ENCODE assay signal across 8 cellular contexts in genomic region chr2:112726487-112727190, GRCh38. TPM values are rescaled to one million over a fixed set of nuclear protein-coding genes. Genes with fewer than 3 reads are reported as not detected.
DNase-seq lines count a peak whose midpoint lies in the region; ATAC-seq, FAIRE-seq and TF ChIP-seq lines count a peak whose summit lies in the region.

No MANE protein-coding gene starts in this region.

- TF ChIP-seq POLR2A in HepG2 (IDR thresholded peaks at IDR 0.05; ENCODE audit: insufficient read depth in 1 of 2, low read depth in 2 of 2, low read length in 2 of 2), result no peak

- H3K4me1 Mint-ChIP-seq in activated CD4-positive, alpha-beta T cell treated with anti-CD3 and anti-CD28 coated beads for 36 hours, result peaks cover 3% of the 10 kb centered on the region
- peaks cover 17% of the 10 kb centered on the region for H3K4me1 Mint-ChIP-seq in chondrocyte (ENCODE audit: low read depth)

- peak; percentile 100 for TF ChIP-seq RAD21 in HepG2 (CRISPR knock-in tag; IDR thresholded peaks at IDR 0.05)

- peak overlapping the region; percentile 50; the same call in 1 of the 2 replicates for H3K9ac ChIP-seq in HepG2 (ENCODE audit: insufficient read depth, low read depth, low read length)

- H3K4me3 ChIP-seq in HepG2 (replicated peaks in 1 of 3; ENCODE audit: insufficient read depth in 1 of 3, low read depth in 2 of 3, low read length in 3 of 3), result peak overlapping the region; percentile 44 to 75 (median 54)

- DNase-seq in CD1c-positive myeloid dendritic cell (ENCODE audit: extremely low spot score), result peak; percentile 97
- peak; percentile 67 to 85 for DNase-seq in NCI-H524 (lab: John Stamatoyannopoulos, UW)
- peak; percentile 94 for DNase-seq in activated CD4-positive, alpha-beta T cell treated with anti-CD3 and anti-CD28 coated beads for 36 hours
- no peak for DNase-seq in chondrocyte (ENCODE audit: low spot score)
- DNase-seq in HepG2 (ENCODE audit: low spot score), result peak; percentile 91
- peak; percentile 81 to 88 for DNase-seq in stimulated activated CD4-positive, alpha-beta T cell treated with anti-CD3 and anti-CD28 coated beads, Interleukin-4, amount 100 ng/mL, for 48 hours (ENCODE audit: low read depth in 2 of 2)

- 7% methylated on average over 19 of the region's 19 CpGs for WGBS in HepG2 (ENCODE audit: low lambda C conversion rate)

- POLR2A ChIA-PET in activated CD4-positive, alpha-beta T cell treated with anti-CD3 and anti-CD28 coated beads for 36 hours (lab: Charles Lee), result no interaction called here
- POLR2A ChIA-PET in HepG2 (lab: Yijun Ruan, JAX), result interaction anchor here (0.9 to 4.2 kb wide), 11 partner anchors 14 to 143 kb away, joined by 3 to 30 read pairs (median 6); partner anchors contain the start of genes CHCHD5 and SLC20A1

- TF ChIP-seq CTCF in chondrocyte (IDR thresholded peaks at IDR 0.05), result peak; percentile 99
- peak; percentile 100 for TF ChIP-seq CTCF in HepG2 (CRISPR knock-in tag; IDR thresholded peaks at IDR 0.05)

- no peaks in the 10 kb centered on the region for H3K9me3 ChIP-seq in HepG2 (ENCODE audit: low read length)

- peaks cover 23% of the 10 kb centered on the region for H3K4me1 ChIP-seq in HepG2 (ENCODE audit: insufficient read depth, low read length)

- CTCF ChIA-PET in activated CD4-positive, alpha-beta T cell treated with anti-CD3 and anti-CD28 coated beads for 36 hours (lab: Charles Lee), result interaction anchor here (0.6 to 8.2 kb wide), 38 partner anchors 9 to 483 kb away, joined by 3 to 185 read pairs (median 6); partner anchors contain the start of genes CHCHD5 and SLC20A1
- CTCF ChIA-PET in HepG2 (lab: Yijun Ruan, JAX; ENCODE audit: low intra/inter-chr PET ratio, low total read pairs), result interaction anchor here (1.0 to 5.8 kb wide), 6 partner anchors 34 to 245 kb away, joined by 3 to 113 read pairs (median 4); no protein-coding TSS in a partner anchor

- no peak overlapping the region for H3K4me3 Mint-ChIP-seq in activated CD4-positive, alpha-beta T cell treated with anti-CD3 and anti-CD28 coated beads for 36 hours
- H3K4me3 Mint-ChIP-seq in chondrocyte (ENCODE audit: unreplicated experiment), result no peak overlapping the region

- peak; percentile 68 for ATAC-seq in GM19395 (IDR thresholded peaks at IDR 0.05; ENCODE audit: unreplicated experiment)
- peak; percentile 60 for ATAC-seq in HG03457 (IDR thresholded peaks at IDR 0.05; ENCODE audit: unreplicated experiment)
- peak; percentile 98 for ATAC-seq in activated CD4-positive, alpha-beta T cell treated with anti-CD3 and anti-CD28 coated beads for 36 hours
- peak; percentile 84 for ATAC-seq in HepG2

- peaks cover 0 to 7% of the 10 kb centered on the region in 2 experiments; a peak in 2 of 5 replicates for H3K27me3 ChIP-seq in HepG2 (ENCODE audit: control insufficient read depth in 1 of 2, insufficient read depth in 2 of 2, low read length in 2 of 2)

- peak overlapping the region; percentile 34 for H2AFZ ChIP-seq in HepG2 (ENCODE audit: low read length)

- TSS peak; percentile 73 for BruUV-seq in HepG2 (replicated peaks; lab: Mats Ljungman, UMichigan)

- peak in 1 of 2 experiments; percentile 56; a peak in 1 of 4 replicates for TF ChIP-seq EP300 in HepG2 (IDR thresholded peaks at IDR 0.05; ENCODE audit: low read depth in 2 of 2, low read length in 2 of 2)
- 0 out of 2 replicates have a peak, but pooled peaks have one; percentile 40 for TF ChIP-seq EP300 in HepG2 (CRISPR knock-in tag; IDR thresholded peaks at IDR 0.05; ENCODE audit: borderline replicate concordance)

- no peaks in the 10 kb centered on the region for H3K36me3 Mint-ChIP-seq in activated CD4-positive, alpha-beta T cell treated with anti-CD3 and anti-CD28 coated beads for 36 hours (ENCODE audit: low read depth)
- H3K36me3 Mint-ChIP-seq in chondrocyte (ENCODE audit: low read depth), result no peaks in the 10 kb centered on the region

- H3K27me3 Mint-ChIP-seq in activated CD4-positive, alpha-beta T cell treated with anti-CD3 and anti-CD28 coated beads for 36 hours, result no peaks in the 10 kb centered on the region
- H3K27me3 Mint-ChIP-seq in chondrocyte (ENCODE audit: low read depth), result no peaks in the 10 kb centered on the region

- H3K36me3 ChIP-seq in HepG2 (replicated peaks in 1 of 2; ENCODE audit: control insufficient read depth in 1 of 2, insufficient read depth in 2 of 2, low read length in 2 of 2), result no peaks in the 10 kb centered on the region

- no peaks in the 10 kb centered on the region for H3K79me2 ChIP-seq in HepG2 (ENCODE audit: insufficient read depth, low read length)

- H3K27ac ChIP-seq in HepG2 (ENCODE audit: extremely low read length, insufficient read depth, low read length), result no peak overlapping the region

- intact Hi-C loops in activated CD4-positive, alpha-beta T cell treated with anti-CD3 and anti-CD28 coated beads for 36 hours (cut with DNase I, micrococcal nuclease), result loop anchor here (1.0 to 2.0 kb wide), 6 partner anchors 34 to 244 kb away; partner anchors contain the start of genes SLC20A1 (in 1 of the 2) and TTL (in 1 of the 2)
- intact Hi-C loops in HepG2 (cut with micrococcal nuclease; ENCODE audit: unreplicated experiment), result loop anchor here (1.0 to 10.0 kb wide), 6 partner anchors 34 to 462 kb away; partner anchors contain the start of gene TTL

- peak; percentile 92 for FAIRE-seq in HepG2 (lab: Jason Lieb, UNC)

- peak overlapping the region; percentile 86 for H3K4me2 ChIP-seq in HepG2 (ENCODE audit: low read depth, low read length)

- in situ Hi-C loops in HepG2 (cut with HindIII; ENCODE audit: extremely low pct_ligation_motif_present, low pct_unique_long_range_greater_than_20kb), result no loop called here

- H4K20me1 ChIP-seq in HepG2 (ENCODE audit: insufficient read depth, low read length), result no peaks in the 10 kb centered on the region

- no peak overlapping the region for H3K27ac Mint-ChIP-seq in activated CD4-positive, alpha-beta T cell treated with anti-CD3 and anti-CD28 coated beads for 36 hours
- H3K27ac Mint-ChIP-seq in chondrocyte (ENCODE audit: unreplicated experiment), result no peak overlapping the region

- H3K9me3 Mint-ChIP-seq in activated CD4-positive, alpha-beta T cell treated with anti-CD3 and anti-CD28 coated beads for 36 hours (ENCODE audit: low read depth), result no peaks in the 10 kb centered on the region
- H3K9me3 Mint-ChIP-seq in chondrocyte (ENCODE audit: low read depth), result no peaks in the 10 kb centered on the region

RNA-seq across cellular contexts. Expression of gene NT5DC4, which starts 5.8 kb away (rescaled TPM):
- total RNA-seq in activated CD4-positive, alpha-beta T cell treated with anti-CD3 and anti-CD28 coated beads for 36 hours, result not detected
- total RNA-seq in chondrocyte (not detected in 3 replicates), HepG2 (2016; rRNA removed; fragmentation: Illumina TruSeq; extraction: Trizol) (2.4 and 4.2 TPM in 2 replicates)
- 0.30 and 0.35 TPM in 2 replicates for total RNA-seq in HepG2 (2016; cell fraction: cytosol; rRNA removed; fragmentation: Illumina TruSeq; extraction: Trizol; ENCODE audit: low read depth)
- total RNA-seq in HepG2 (2016; cell fraction: insoluble cytoplasmic fraction; rRNA removed; fragmentation: Illumina TruSeq; extraction: Trizol), result 0.24 and 3.4 TPM in 2 replicates
- 2.8 and 6.4 TPM in 2 replicates for total RNA-seq in HepG2 (2016; cell fraction: membrane; rRNA removed; fragmentation: Illumina TruSeq; extraction: Trizol)
- 2.9 and 7.5 TPM in 2 replicates for total RNA-seq in HepG2 (2016; cell fraction: nucleus; rRNA removed; fragmentation: Illumina TruSeq; extraction: Trizol)
- polyA plus RNA-seq in HepG2 (2011; rRNA removed), result 0.04 and 0.07 TPM in 2 replicates
- not detected in 2 replicates for polyA plus RNA-seq in HepG2 (2011; cell fraction: cytosol; rRNA removed)
- polyA plus RNA-seq in HepG2 (2011; cell fraction: nucleus; rRNA removed), result 0.14 TPM in 2 replicates
- 0.30 TPM in 1 of 2 replicates, not detected in the other for polyA plus RNA-seq in HepG2 (2012)
- polyA plus RNA-seq in HepG2 (2016; cell fraction: cytosol; fragmentation: Illumina TruSeq; extraction: Trizol; ENCODE audit: low read depth), result 0.94 and 5.4 TPM in 2 replicates
- polyA plus RNA-seq in HepG2 (2016; cell fraction: insoluble cytoplasmic fraction; fragmentation: Illumina TruSeq; extraction: Trizol; ENCODE audit: low read depth), result 0.35 and 2.3 TPM in 2 replicates
- polyA plus RNA-seq in HepG2 (2016; cell fraction: membrane; fragmentation: Illumina TruSeq; extraction: Trizol; ENCODE audit: low read depth), result 0.14 and 0.24 TPM in 2 replicates
- 0.69 and 1.0 TPM in 2 replicates for polyA plus RNA-seq in HepG2 (2016; cell fraction: nucleus; fragmentation: Illumina TruSeq; extraction: Trizol; ENCODE audit: insufficient read depth, low read depth)
- not detected in 2 replicates for polyA minus RNA-seq in HepG2 (2011; rRNA and poly(A)+ RNA removed; ENCODE audit: low replicate concordance)
- polyA minus RNA-seq in HepG2 (2011; cell fraction: cytosol; rRNA and poly(A)+ RNA removed), result not detected in 2 replicates
- polyA minus RNA-seq in HepG2 (2011; cell fraction: nucleus; rRNA and poly(A)+ RNA removed), result 1.7 TPM in 1 of 2 replicates, not detected in the other

RNA-seq across cellular contexts. Expression of gene CKAP2L, which starts 37.8 kb away (rescaled TPM):
- total RNA-seq in activated CD4-positive, alpha-beta T cell treated with anti-CD3 and anti-CD28 coated beads for 36 hours, result 10 to 100 TPM; 38.4 to 46.7 TPM
- 3.4 to 6.1 TPM (median 5.1 TPM) in 3 replicates for total RNA-seq in chondrocyte
- 9.5 and 21.5 TPM in 2 replicates for total RNA-seq in HepG2 (2016; rRNA removed; fragmentation: Illumina TruSeq; extraction: Trizol)
- total RNA-seq in HepG2 (2016; cell fraction: cytosol; rRNA removed; fragmentation: Illumina TruSeq; extraction: Trizol; ENCODE audit: low read depth), result 1.4 and 1.7 TPM in 2 replicates
- total RNA-seq in HepG2 (2016; cell fraction: insoluble cytoplasmic fraction; rRNA removed; fragmentation: Illumina TruSeq; extraction: Trizol), result 10.3 and 20.5 TPM in 2 replicates
- 5.6 and 6.5 TPM in 2 replicates for total RNA-seq in HepG2 (2016; cell fraction: membrane; rRNA removed; fragmentation: Illumina TruSeq; extraction: Trizol)
- total RNA-seq in HepG2 (2016; cell fraction: nucleus; rRNA removed; fragmentation: Illumina TruSeq; extraction: Trizol), result 13.3 and 18.2 TPM in 2 replicates
- 3.9 and 7.1 TPM in 2 replicates for polyA plus RNA-seq in HepG2 (2011; rRNA removed)
- polyA plus RNA-seq in HepG2 (2011; cell fraction: cytosol; rRNA removed), result 3.0 and 3.4 TPM in 2 replicates
- polyA plus RNA-seq in HepG2 (2011; cell fraction: nucleus; rRNA removed), result 2.3 and 2.6 TPM in 2 replicates
- polyA plus RNA-seq in HepG2 (2012), result 5.5 and 10.6 TPM in 2 replicates
- 0.46 and 0.79 TPM in 2 replicates for polyA plus RNA-seq in HepG2 (2016; cell fraction: cytosol; fragmentation: Illumina TruSeq; extraction: Trizol; ENCODE audit: low read depth)
- polyA plus RNA-seq in HepG2 (2016; cell fraction: insoluble cytoplasmic fraction; fragmentation: Illumina TruSeq; extraction: Trizol; ENCODE audit: low read depth), result 15.6 and 16.8 TPM in 2 replicates
- polyA plus RNA-seq in HepG2 (2016; cell fraction: membrane; fragmentation: Illumina TruSeq; extraction: Trizol; ENCODE audit: low read depth), result 2.4 and 2.7 TPM in 2 replicates
- 10.7 and 13.0 TPM in 2 replicates for polyA plus RNA-seq in HepG2 (2016; cell fraction: nucleus; fragmentation: Illumina TruSeq; extraction: Trizol; ENCODE audit: insufficient read depth, low read depth)
- 6.2 and 8.6 TPM in 2 replicates for polyA minus RNA-seq in HepG2 (2011; rRNA and poly(A)+ RNA removed; ENCODE audit: low replicate concordance)
- 5.6 and 8.0 TPM in 2 replicates for polyA minus RNA-seq in HepG2 (2011; cell fraction: cytosol; rRNA and poly(A)+ RNA removed)
- 13.3 and 20.0 TPM in 2 replicates for polyA minus RNA-seq in HepG2 (2011; cell fraction: nucleus; rRNA and poly(A)+ RNA removed)

RNA-seq across cellular contexts. Expression of gene IL1A, which starts 57.7 kb away (rescaled TPM):
- 1 to 10 TPM; 6.6 to 6.9 TPM for total RNA-seq in activated CD4-positive, alpha-beta T cell treated with anti-CD3 and anti-CD28 coated beads for 36 hours
- total RNA-seq in chondrocyte (not detected in 3 replicates), HepG2 (2016; rRNA removed; fragmentation: Illumina TruSeq; extraction: Trizol) (not detected in 2 replicates)
- not detected in 2 replicates for total RNA-seq in HepG2 (2016; cell fraction: cytosol; rRNA removed; fragmentation: Illumina TruSeq; extraction: Trizol; ENCODE audit: low read depth)
- not detected in 2 replicates for total RNA-seq in HepG2 (2016; cell fraction: insoluble cytoplasmic fraction; rRNA removed; fragmentation: Illumina TruSeq; extraction: Trizol)
- not detected in 2 replicates for total RNA-seq in HepG2 (2016; cell fraction: membrane; rRNA removed; fragmentation: Illumina TruSeq; extraction: Trizol)
- total RNA-seq in HepG2 (2016; cell fraction: nucleus; rRNA removed; fragmentation: Illumina TruSeq; extraction: Trizol), result not detected in 2 replicates
- polyA plus RNA-seq in HepG2 (2011; rRNA removed), result not detected in 2 replicates
- not detected in 2 replicates for polyA plus RNA-seq in HepG2 (2011; cell fraction: cytosol; rRNA removed)
- not detected in 2 replicates for polyA plus RNA-seq in HepG2 (2011; cell fraction: nucleus; rRNA removed)
- polyA plus RNA-seq in HepG2 (2012), result 0.05 and 0.07 TPM in 2 replicates
- polyA plus RNA-seq in HepG2 (2016; cell fraction: cytosol; fragmentation: Illumina TruSeq; extraction: Trizol; ENCODE audit: low read depth), result not detected in 2 replicates
- not detected in 2 replicates for polyA plus RNA-seq in HepG2 (2016; cell fraction: insoluble cytoplasmic fraction; fragmentation: Illumina TruSeq; extraction: Trizol; ENCODE audit: low read depth)
- not detected in 2 replicates for polyA plus RNA-seq in HepG2 (2016; cell fraction: membrane; fragmentation: Illumina TruSeq; extraction: Trizol; ENCODE audit: low read depth)
- polyA plus RNA-seq in HepG2 (2016; cell fraction: nucleus; fragmentation: Illumina TruSeq; extraction: Trizol; ENCODE audit: insufficient read depth, low read depth), result not detected in 2 replicates
- 0.33 TPM in 1 of 2 replicates, not detected in the other for polyA minus RNA-seq in HepG2 (2011; rRNA and poly(A)+ RNA removed; ENCODE audit: low replicate concordance)
- polyA minus RNA-seq in HepG2 (2011; cell fraction: cytosol; rRNA and poly(A)+ RNA removed), result not detected in 2 replicates
- polyA minus RNA-seq in HepG2 (2011; cell fraction: nucleus; rRNA and poly(A)+ RNA removed), result not detected in 2 replicates
